In the genomic region with DNA sequence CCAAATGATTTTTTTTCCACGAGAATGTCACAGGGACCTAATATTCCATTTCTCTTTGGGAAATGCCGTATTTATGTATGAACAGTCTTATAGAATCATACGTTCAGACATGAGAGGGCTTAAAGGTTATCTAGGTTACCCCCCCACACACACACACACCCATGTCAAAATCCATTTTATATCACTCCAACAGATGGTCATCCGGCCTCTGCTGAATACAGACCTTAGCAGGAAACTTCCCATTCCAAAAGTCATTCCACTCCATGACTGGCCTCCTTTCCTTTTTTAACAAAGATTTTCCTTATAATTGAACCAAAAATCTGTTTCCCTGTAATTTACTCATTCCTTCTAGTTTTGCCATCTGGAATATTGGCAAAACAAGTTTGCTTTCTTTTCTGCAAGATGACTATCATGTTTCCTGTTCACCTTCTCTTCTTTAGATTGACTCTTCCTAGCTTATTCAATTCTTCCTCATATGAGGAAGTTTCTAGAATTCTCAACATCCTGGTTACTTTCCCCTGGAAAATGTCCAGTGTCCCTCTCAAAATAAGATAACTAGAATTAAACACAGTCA, we compare ENCODE assay signal across 20 cellular contexts.
"Had no signal": no experiment of that assay in that cellular context is flagged by ENCODE, and none has a peak within 500 bp of the region (broad histone marks: within the 10 kb centered on the region; RNA-seq: fewer than 3 reads in every experiment).

No MANE protein-coding gene starts in this region.

- H3K4me3 ChIP-seq: SJSA1, SK-N-MC had no signal

- H3K36me3 ChIP-seq: SJSA1 had no signal

- H3K27me3 ChIP-seq: SJSA1 had no signal

- H3K27ac ChIP-seq: SJSA1, SK-N-MC had no signal

- DNase-seq: KBM-7, MV-4-11, NCI-H1048, NCI-H1105, NCI-H1417, NCI-H1436 treated with DMSO at 0.1 percent for 48 hours, NCI-H1694, NCI-H187 treated with DMSO at 0.1 percent for 48 hours, NCI-H2029 treated with DMSO at 0.1 percent for 48 hours, NCI-H2171 treated with DMSO at 0.1 percent for 48 hours, NCI-H345, NCI-H446 treated with DMSO at 0.1 percent for 48 hours, NCI-H510A treated with DMSO at 0.1 percent for 48 hours, NCI-H526, Right ventricle myocardium superior, RPMI8226, SIG-M5 had no signal

- H3K9me3 ChIP-seq: SJSA1 had no signal

- FAIRE-seq: RCC 7860 had no signal
